1 cellular context compared by ENCODE assay signal in genomic region chr14:34496007-34496678, GRCh38.
TF ChIP-seq lines count a peak whose summit lies in the region.

No MANE protein-coding gene starts in this region.

TF ChIP-seq in H1, 55 proteins besides CTCF, POLR2A, EP300 and RAD21:
- TF ChIP-seq TCF12 (IDR thresholded peaks at IDR 0.05; ENCODE audit: low read depth, low read length), result no peak
- TF ChIP-seq EZH2 (IDR thresholded peaks at IDR 0.05; ENCODE audit: low read depth, low read length, severe bottlenecking), result no peak
- no peak for TF ChIP-seq NANOG (IDR thresholded peaks at IDR 0.05; ENCODE audit: insufficient read depth, low read depth, low read length, poor library complexity, severe bottlenecking)
- TF ChIP-seq TBP (IDR thresholded peaks at IDR 0.05; ENCODE audit: low read depth, low read length), result no peak
- no peak for TF ChIP-seq SRF (IDR thresholded peaks at IDR 0.05; ENCODE audit: low read depth, low read length)
- TF ChIP-seq ATF2 (IDR thresholded peaks at IDR 0.05; ENCODE audit: low read length), result no peak
- TF ChIP-seq JUND (IDR thresholded peaks at IDR 0.05; ENCODE audit: low read length), result no peak
- TF ChIP-seq SP1 (IDR thresholded peaks at IDR 0.05; ENCODE audit: low read depth, low read length), result no peak
- no peak for TF ChIP-seq RFX5 (IDR thresholded peaks at IDR 0.05; ENCODE audit: borderline replicate concordance, low read depth, low read length)
- TF ChIP-seq CEBPB (IDR thresholded peaks at IDR 0.05; ENCODE audit: low read depth, low read length), result no peak
- no peak for TF ChIP-seq RXRA (IDR thresholded peaks at IDR 0.05; ENCODE audit: insufficient read depth, low read depth, low read length)
- TF ChIP-seq JUN (IDR thresholded peaks at IDR 0.05; ENCODE audit: low read depth, low read length), result no peak
- TF ChIP-seq CHD1 (IDR thresholded peaks at IDR 0.05; ENCODE audit: low read depth, low read length), result no peak
- no peak for TF ChIP-seq YY1 (IDR thresholded peaks at IDR 0.05; ENCODE audit: low read depth, low read length)
- no peak for TF ChIP-seq NRF1 (IDR thresholded peaks at IDR 0.05; ENCODE audit: low read depth, low read length)
- TF ChIP-seq GABPA (IDR thresholded peaks at IDR 0.05; ENCODE audit: borderline replicate concordance, insufficient read depth, low read length), result no peak
- TF ChIP-seq BRCA1 (IDR thresholded peaks at IDR 0.05; ENCODE audit: low read depth, low read length), result no peak
- TF ChIP-seq ASH2L (IDR thresholded peaks at IDR 0.05; ENCODE audit: low read length), result no peak
